Comparison of ENCODE assay signal across 10 cellular contexts in genomic region chr3:187024561-187025226, GRCh38.
DNase-seq lines count a peak whose midpoint lies in the region; ATAC-seq, FAIRE-seq and TF ChIP-seq lines count a peak whose summit lies in the region.
"Had no signal": no experiment of that assay in that cellular context is flagged by ENCODE, and none has a peak within 500 bp of the region (broad histone marks: within the 10 kb centered on the region; RNA-seq: fewer than 3 reads in every experiment).

No MANE protein-coding gene starts in this region.

- H3K4me1 ChIP-seq in CD4-positive, alpha-beta memory T cell (ENCODE audit: insufficient read depth, low read length): peaks cover 82% of the 10 kb centered on the region
- H3K4me1 ChIP-seq in naive thymus-derived CD4-positive, alpha-beta T cell (ENCODE audit: control insufficient read depth in 2 of 2, insufficient read depth in 2 of 2, low read length in 2 of 2): peaks cover 31 to 40% of the 10 kb centered on the region in 2 donors

- H3K27me3 Mint-ChIP-seq in CD4-positive, alpha-beta memory T cell: no peaks in the 10 kb centered on the region
- H3K27me3 Mint-ChIP-seq in activated CD8-positive, alpha-beta T cell treated with anti-CD3 and anti-CD28 coated beads, Interleukin-2, amount 10 ng/mL, durations not matched to agents 7 days and 5 days (ENCODE audit: low read depth): no peaks in the 10 kb centered on the region
- no peaks in the 10 kb centered on the region for H3K27me3 Mint-ChIP-seq in naive thymus-derived CD4-positive, alpha-beta T cell
- H3K27me3 Mint-ChIP-seq in glutamatergic neuron (ENCODE audit: unreplicated experiment): peaks cover 6% of the 10 kb centered on the region

- peaks cover 15 to 21% of the 10 kb centered on the region in 2 donors for H3K36me3 Mint-ChIP-seq in CD4-positive, alpha-beta memory T cell
- H3K36me3 Mint-ChIP-seq in activated CD8-positive, alpha-beta T cell treated with anti-CD3 and anti-CD28 coated beads, Interleukin-2, amount 10 ng/mL, durations not matched to agents 7 days and 5 days (ENCODE audit: low read depth): peaks cover 45% of the 10 kb centered on the region
- peaks cover 0 to 40% (median 16%) of the 10 kb centered on the region in 5 donors for H3K36me3 Mint-ChIP-seq in naive thymus-derived CD4-positive, alpha-beta T cell
- H3K36me3 Mint-ChIP-seq in glutamatergic neuron (ENCODE audit: unreplicated experiment): no peaks in the 10 kb centered on the region

- no peak for TF ChIP-seq CTCF in glutamatergic neuron (IDR thresholded peaks at IDR 0.05; ENCODE audit: partially characterized antibody, unreplicated experiment)

- H3K27ac Mint-ChIP-seq in CD4-positive, alpha-beta memory T cell: peak overlapping the region; percentile 86 to 98 (median 92)
- H3K27ac Mint-ChIP-seq in activated CD8-positive, alpha-beta T cell treated with anti-CD3 and anti-CD28 coated beads, Interleukin-2, amount 10 ng/mL, durations not matched to agents 7 days and 5 days: peak overlapping the region; percentile 90
- H3K27ac Mint-ChIP-seq in naive thymus-derived CD4-positive, alpha-beta T cell: peak overlapping the region; percentile 86 to 99 (median 92)
- H3K27ac Mint-ChIP-seq in glutamatergic neuron (ENCODE audit: unreplicated experiment): no peak overlapping the region

- H3K36me3 ChIP-seq in CD4-positive, alpha-beta memory T cell (ENCODE audit: insufficient read depth, low read length): no peaks in the 10 kb centered on the region
- no peaks in the 10 kb centered on the region for H3K36me3 ChIP-seq in naive thymus-derived CD4-positive, alpha-beta T cell (ENCODE audit: control insufficient read depth in 2 of 3, insufficient read depth in 3 of 3, low read length in 3 of 3)

- intact Hi-C loops in CD4-positive, alpha-beta memory T cell (cut with micrococcal nuclease): loop anchor here (5.0 kb wide), 3 partner anchors 177 to 1087 kb away; partner anchors contain the start of genes EIF4A2 and TRA2B
- intact Hi-C loops in naive thymus-derived CD4-positive, alpha-beta T cell (cut with micrococcal nuclease): loop anchor here (1.0 to 10.0 kb wide), 5 partner anchors 17 to 1087 kb away; partner anchors contain the start of genes TRA2B (in 2 of the 2), DNAJB11 (in 1 of the 2) and TBCCD1 (in 1 of the 2)

- H3K4me3 Mint-ChIP-seq in CD4-positive, alpha-beta memory T cell: peak overlapping the region; percentile 81 to 97 (median 92)
- peak overlapping the region; percentile 79 for H3K4me3 Mint-ChIP-seq in activated CD8-positive, alpha-beta T cell treated with anti-CD3 and anti-CD28 coated beads, Interleukin-2, amount 10 ng/mL, durations not matched to agents 7 days and 5 days
- peak overlapping the region; percentile 88 to 97 (median 93) for H3K4me3 Mint-ChIP-seq in naive thymus-derived CD4-positive, alpha-beta T cell
- no peak overlapping the region for H3K4me3 Mint-ChIP-seq in glutamatergic neuron (ENCODE audit: unreplicated experiment)

- H3K9me3 ChIP-seq in CD4-positive, alpha-beta memory T cell (ENCODE audit: control insufficient read depth in 1 of 2, low read length in 2 of 2): no peaks in the 10 kb centered on the region
- H3K9me3 ChIP-seq in naive thymus-derived CD4-positive, alpha-beta T cell (ENCODE audit: control insufficient read depth in 2 of 3, low read length in 3 of 3): no peaks in the 10 kb centered on the region
- H3K9me3 ChIP-seq: testis had no signal

- no peak for ATAC-seq in activated CD8-positive, alpha-beta T cell treated with anti-CD3 and anti-CD28 coated beads, Interleukin-2, amount 10 ng/mL, durations not matched to agents 7 days and 5 days
- no peak for ATAC-seq in naive thymus-derived CD4-positive, alpha-beta T cell
- ATAC-seq in HG02981 (IDR thresholded peaks at IDR 0.05; ENCODE audit: unreplicated experiment): no peak

- H3K9me3 Mint-ChIP-seq in CD4-positive, alpha-beta memory T cell: peaks cover 0 to 2% (median 0%) of the 10 kb centered on the region in 8 donors
- no peaks in the 10 kb centered on the region for H3K9me3 Mint-ChIP-seq in activated CD8-positive, alpha-beta T cell treated with anti-CD3 and anti-CD28 coated beads, Interleukin-2, amount 10 ng/mL, durations not matched to agents 7 days and 5 days (ENCODE audit: insufficient read depth)
- H3K9me3 Mint-ChIP-seq in naive thymus-derived CD4-positive, alpha-beta T cell: peaks cover 0 to 5% (median 0%) of the 10 kb centered on the region in 11 donors
- peaks cover 8% of the 10 kb centered on the region for H3K9me3 Mint-ChIP-seq in glutamatergic neuron (ENCODE audit: unreplicated experiment)

- H3K27ac ChIP-seq in CD4-positive, alpha-beta memory T cell (ENCODE audit: low read depth, low read length): peak overlapping the region; percentile 68
- H3K27ac ChIP-seq in naive thymus-derived CD4-positive, alpha-beta T cell (ENCODE audit: low read depth, low read length): peak overlapping the region; percentile 78
- H3K27ac ChIP-seq: testis had no signal

- DNase-seq in CD4-positive, alpha-beta memory T cell: no peak
- DNase-seq in GM12891 (ENCODE audit: insufficient read length, low spot score) (no peak), NK-92 (lab: John Stamatoyannopoulos, UW; ENCODE audit: unreplicated experiment) (no peak), glutamatergic neuron (no peak)
- peak; percentile 24 for DNase-seq in activated CD8-positive, alpha-beta T cell treated with anti-CD3 and anti-CD28 coated beads, Interleukin-2, amount 10 ng/mL, durations not matched to agents 7 days and 5 days
- DNase-seq in naive thymus-derived CD4-positive, alpha-beta T cell: no peak
- DNase-seq: mammary epithelial cell, NCI-H1694, testis had no signal

- no peaks in the 10 kb centered on the region for H3K27me3 ChIP-seq in CD4-positive, alpha-beta memory T cell (ENCODE audit: insufficient read depth, low read length)
- no peaks in the 10 kb centered on the region for H3K27me3 ChIP-seq in naive thymus-derived CD4-positive, alpha-beta T cell (ENCODE audit: control insufficient read depth in 2 of 2, insufficient read depth in 2 of 2, low read length in 2 of 2)
- H3K27me3 ChIP-seq: testis had no signal

- POLR2A ChIA-PET in CD4-positive, alpha-beta memory T cell (lab: Charles Lee; ENCODE audit: partially characterized antibody): interaction anchor here (1.0 to 9.8 kb wide), 14 partner anchors 8 to 1087 kb away, joined by 3 to 176 read pairs (median 11); partner anchors contain the start of genes EIF4A2, ST6GAL1 and TRA2B
- POLR2A ChIA-PET in activated CD8-positive, alpha-beta T cell treated with anti-CD3 and anti-CD28 coated beads, Interleukin-2, amount 10 ng/mL, durations not matched to agents 7 days and 5 days (lab: Charles Lee): interaction anchor here (0.6 to 7.0 kb wide), 11 partner anchors 17 to 240 kb away, joined by 3 to 69 read pairs (median 7); partner anchors contain the start of genes EIF4A2 and RPL39L
- POLR2A ChIA-PET in naive thymus-derived CD4-positive, alpha-beta T cell (lab: Charles Lee): interaction anchor here (0.6 to 9.3 kb wide), 14 partner anchors 8 to 241 kb away, joined by 3 to 226 read pairs (median 8); partner anchors contain the start of genes EIF4A2, RPL39L and ST6GAL1

- peak; percentile 33 for FAIRE-seq in GM12891 (lab: Jason Lieb, UNC)

- H3K4me1 Mint-ChIP-seq in CD4-positive, alpha-beta memory T cell: peaks cover 49 to 82% (median 62%) of the 10 kb centered on the region in 4 donors
- H3K4me1 Mint-ChIP-seq in activated CD8-positive, alpha-beta T cell treated with anti-CD3 and anti-CD28 coated beads, Interleukin-2, amount 10 ng/mL, durations not matched to agents 7 days and 5 days (ENCODE audit: low read depth): peaks cover 64% of the 10 kb centered on the region
- peaks cover 46 to 74% (median 64%) of the 10 kb centered on the region in 7 donors for H3K4me1 Mint-ChIP-seq in naive thymus-derived CD4-positive, alpha-beta T cell
- peaks cover 10% of the 10 kb centered on the region for H3K4me1 Mint-ChIP-seq in glutamatergic neuron (ENCODE audit: low read depth, unreplicated experiment)

- CTCF ChIA-PET in CD4-positive, alpha-beta memory T cell (lab: Charles Lee; ENCODE audit: partially characterized antibody): interaction anchor here (0.8 to 2.1 kb wide), 5 partner anchors 15 to 175 kb away, joined by 3 to 13 read pairs (median 5); no protein-coding TSS in a partner anchor
- CTCF ChIA-PET in activated CD8-positive, alpha-beta T cell treated with anti-CD3 and anti-CD28 coated beads, Interleukin-2, amount 10 ng/mL, durations not matched to agents 7 days and 5 days (lab: Charles Lee): interaction anchor here (4.0 kb wide), 1 partner anchor 115 kb away, joined by 30 read pairs; the partner anchor contains the start of gene RPL39L
- CTCF ChIA-PET in naive thymus-derived CD4-positive, alpha-beta T cell (lab: Charles Lee): interaction anchor here (1.2 to 2.2 kb wide), 4 partner anchors 11 to 175 kb away, joined by 5 to 11 read pairs (median 7); no protein-coding TSS in a partner anchor

- H3K4me3 ChIP-seq in CD4-positive, alpha-beta memory T cell (ENCODE audit: low read length in 2 of 2): peak overlapping the region; percentile 57 to 89
- H3K4me3 ChIP-seq in naive thymus-derived CD4-positive, alpha-beta T cell (ENCODE audit: low read length): peak overlapping the region; percentile 68
- H3K4me3 ChIP-seq: testis had no signal

- TF ChIP-seq POLR2A in GM12891 (IDR thresholded peaks at IDR 0.05; ENCODE audit: low read depth, low read length): no peak

TF ChIP-seq in GM12891, 5 proteins besides CTCF, POLR2A, EP300 and RAD21:
- TF ChIP-seq TAF1 (IDR thresholded peaks at IDR 0.05; ENCODE audit: low read depth, low read length) (no peak), POLR2AphosphoS5 (IDR thresholded peaks at IDR 0.05; ENCODE audit: low read depth, low read length) (no peak), POU2F2 (IDR thresholded peaks at IDR 0.05; ENCODE audit: low read depth, low read length) (no peak), PAX5 (IDR thresholded peaks at IDR 0.05; ENCODE audit: insufficient read depth, low read length, severe bottlenecking) (no peak), SPI1 (IDR thresholded peaks at IDR 0.05; ENCODE audit: low read depth, low read length) (no peak)
